In genomic region chr5:139652788-139653241, GRCh38 we compare ENCODE assay signal across 9 cellular contexts. TPM values are rescaled to one million over a fixed set of nuclear protein-coding genes. Genes with fewer than 3 reads are reported as not detected.
DNase-seq lines count a peak whose midpoint lies in the region; ATAC-seq and TF ChIP-seq lines count a peak whose summit lies in the region.
"Had no signal": no experiment of that assay in that cellular context is flagged by ENCODE, and none has a peak within 500 bp of the region (broad histone marks: within the 10 kb centered on the region; RNA-seq: fewer than 3 reads in every experiment).

No MANE protein-coding gene starts in this region.

- H3K9me3 Mint-ChIP-seq in neural progenitor cell, result no peaks in the 10 kb centered on the region
- H3K9me3 Mint-ChIP-seq in activated CD4-positive, alpha-beta T cell treated with anti-CD3 and anti-CD28 coated beads, Interleukin-2, amount 10 ng/mL, durations not matched to agents 24 days and 14 days, result no peaks in the 10 kb centered on the region

- H3K9me3 ChIP-seq in neural progenitor cell (ENCODE audit: low read depth), result no peaks in the 10 kb centered on the region

- H3K9ac ChIP-seq in neural progenitor cell, result no peak overlapping the region

- peaks cover 3% of the 10 kb centered on the region for H3K27me3 Mint-ChIP-seq in neural progenitor cell (ENCODE audit: insufficient read depth, low read depth)
- H3K27me3 Mint-ChIP-seq in activated CD4-positive, alpha-beta T cell treated with anti-CD3 and anti-CD28 coated beads, Interleukin-2, amount 10 ng/mL, durations not matched to agents 24 days and 14 days, result peaks cover 44% of the 10 kb centered on the region

- H3K36me3 ChIP-seq in neural progenitor cell, result no peaks in the 10 kb centered on the region

- peak; percentile 29 for ATAC-seq in HG03460 (IDR thresholded peaks at IDR 0.05; ENCODE audit: unreplicated experiment)

- DNase-seq in DMS 273 (lab: John Stamatoyannopoulos, UW; ENCODE audit: unreplicated experiment) (peak; percentile 57), DMS 273 treated with DMSO at 0.1 percent for 48 hours (lab: John Stamatoyannopoulos, UW) (no peak), coronary artery (ENCODE audit: low spot score) (no peak), neural progenitor cell (ENCODE audit: low spot score) (no peak), A172 (ENCODE audit: low spot score) (no peak)
- no peak for DNase-seq in stimulated activated CD8-positive, alpha-beta memory T cell treated with anti-CD3 and anti-CD28 coated beads, Interleukin-4, amount 100 ng/mL, for 48 hours
- no peak for DNase-seq in activated CD4-positive, alpha-beta T cell treated with anti-CD3 and anti-CD28 coated beads, Interleukin-2, amount 10 ng/mL, durations not matched to agents 24 days and 14 days

- H3K79me2 ChIP-seq in neural progenitor cell (ENCODE audit: low read depth), result peaks cover 74% of the 10 kb centered on the region

- peaks cover 31% of the 10 kb centered on the region for H4K20me1 ChIP-seq in neural progenitor cell (ENCODE audit: low read depth)

- H3K27ac ChIP-seq in coronary artery (peak overlapping the region; percentile 81 to 94), neural progenitor cell (no peak overlapping the region)
- H3K27ac ChIP-seq: 22Rv1 had no signal

- peaks cover 57% of the 10 kb centered on the region for H3K4me1 ChIP-seq in neural progenitor cell

- intact Hi-C loops in activated CD4-positive, alpha-beta T cell treated with anti-CD3 and anti-CD28 coated beads, Interleukin-2, amount 10 ng/mL, durations not matched to agents 24 days and 14 days (cut with micrococcal nuclease), result no loop called here

- peaks cover 55% of the 10 kb centered on the region for H3F3A ChIP-seq in neural progenitor cell (ENCODE audit: low read depth)

- H3K27ac Mint-ChIP-seq in neural progenitor cell, result peak overlapping the region; percentile 46
- H3K27ac Mint-ChIP-seq in activated CD4-positive, alpha-beta T cell treated with anti-CD3 and anti-CD28 coated beads, Interleukin-2, amount 10 ng/mL, durations not matched to agents 24 days and 14 days, result no peak overlapping the region

- TF ChIP-seq CTCF in coronary artery (IDR thresholded peaks at IDR 0.05), result no peak
- TF ChIP-seq CTCF in neural progenitor cell (IDR thresholded peaks at IDR 0.05), result no peak

- H3K36me3 Mint-ChIP-seq in neural progenitor cell, result no peaks in the 10 kb centered on the region
- H3K36me3 Mint-ChIP-seq in activated CD4-positive, alpha-beta T cell treated with anti-CD3 and anti-CD28 coated beads, Interleukin-2, amount 10 ng/mL, durations not matched to agents 24 days and 14 days (ENCODE audit: low read depth), result no peaks in the 10 kb centered on the region

- H3K4me1 Mint-ChIP-seq in neural progenitor cell, result peaks cover 64% of the 10 kb centered on the region
- H3K4me1 Mint-ChIP-seq in activated CD4-positive, alpha-beta T cell treated with anti-CD3 and anti-CD28 coated beads, Interleukin-2, amount 10 ng/mL, durations not matched to agents 24 days and 14 days, result peaks cover 33% of the 10 kb centered on the region

- H3K4me3 ChIP-seq in coronary artery, result peak overlapping the region; percentile 97
- no peak overlapping the region for H3K4me3 ChIP-seq in neural progenitor cell

- peak overlapping the region; percentile 97 for H3K4me2 ChIP-seq in neural progenitor cell

- no peak overlapping the region for H2AFZ ChIP-seq in neural progenitor cell (replicated peaks)

- peak overlapping the region; percentile 99 for H3K4me3 Mint-ChIP-seq in neural progenitor cell
- no peak overlapping the region for H3K4me3 Mint-ChIP-seq in activated CD4-positive, alpha-beta T cell treated with anti-CD3 and anti-CD28 coated beads, Interleukin-2, amount 10 ng/mL, durations not matched to agents 24 days and 14 days

- peaks cover 2% of the 10 kb centered on the region for H3K27me3 ChIP-seq in neural progenitor cell

RNA-seq across cellular contexts. Expression of gene CXXC5, which starts 4.7 kb away (rescaled TPM):
- total RNA-seq in neural progenitor cell (ENCODE audit: low replicate concordance), result 17.2 and 25.6 TPM in 2 replicates
- total RNA-seq in A172 (2014; rRNA removed; shearing (Covaris generic)), result 162 and 189 TPM in 2 replicates
- total RNA-seq in activated CD4-positive, alpha-beta T cell treated with anti-CD3 and anti-CD28 coated beads, Interleukin-2, amount 10 ng/mL, durations not matched to agents 24 days and 14 days, result 1.2 and 1.9 TPM in 2 replicates
